12 cellular contexts compared by ENCODE assay signal in genomic region chr11:123122341-123122740, GRCh38.
DNase-seq lines count a peak whose midpoint lies in the region; ATAC-seq, FAIRE-seq and TF ChIP-seq lines count a peak whose summit lies in the region.
"Had no signal": no experiment of that assay in that cellular context is flagged by ENCODE, and none has a peak within 500 bp of the region (broad histone marks: within the 10 kb centered on the region; RNA-seq: fewer than 3 reads in every experiment).

No MANE protein-coding gene starts in this region.

- peak overlapping the region; percentile 60 for H3K4me2 ChIP-seq in A549

- POLR2A ChIA-PET in A549 (lab: Yijun Ruan, JAX) (interaction anchor here (0.9 kb wide), 1 partner anchor 60 kb away, joined by 3 read pairs; the partner anchor contains the start of gene HSPA8), RWPE1 (lab: Yijun Ruan, JAX; ENCODE audit: low non-redundant PET) (no interaction called here)

- peak overlapping the region; percentile 29 to 78 (median 36) for H3K27ac Mint-ChIP-seq in nephron
- no peak overlapping the region for H3K27ac Mint-ChIP-seq in activated naive CD8-positive, alpha-beta T cell treated with anti-CD3 and anti-CD28 coated beads, Interleukin-2, amount 50 U/mL, for 24 hours
- H3K27ac Mint-ChIP-seq: T-helper 1 cell treated with Interleukin-12 subunit alpha and Interleukin-12 subunit beta and Interleukin-4 antibody, amounts not matched to agents 30 μg/mL and 1 μg/mL, for 36 hours had no signal

- 26% methylated on average over 8 of the region's 8 CpGs for WGBS in A549 (ENCODE audit: missing lambda C conversion rate)
- WGBS in esophagus muscularis mucosa = 57% methylated on average over 8 of the region's 8 CpGs

- no peak for TF ChIP-seq RAD21 in A549 (conservative IDR thresholded peaks at IDR 0.05 in 1 of 2, IDR thresholded peaks at IDR 0.05 in 1 of 2)

- no peaks in the 10 kb centered on the region for H3K9me3 Mint-ChIP-seq in nephron
- H3K9me3 Mint-ChIP-seq in activated naive CD8-positive, alpha-beta T cell treated with anti-CD3 and anti-CD28 coated beads, Interleukin-2, amount 50 U/mL, for 24 hours = no peaks in the 10 kb centered on the region
- H3K9me3 Mint-ChIP-seq: T-helper 1 cell treated with Interleukin-12 subunit alpha and Interleukin-12 subunit beta and Interleukin-4 antibody, amounts not matched to agents 30 μg/mL and 1 μg/mL, for 36 hours had no signal

- H3K4me3 Mint-ChIP-seq in nephron = no peak overlapping the region
- H3K4me3 Mint-ChIP-seq in activated naive CD8-positive, alpha-beta T cell treated with anti-CD3 and anti-CD28 coated beads, Interleukin-2, amount 50 U/mL, for 24 hours = no peak overlapping the region
- H3K4me3 Mint-ChIP-seq: T-helper 1 cell treated with Interleukin-12 subunit alpha and Interleukin-12 subunit beta and Interleukin-4 antibody, amounts not matched to agents 30 μg/mL and 1 μg/mL, for 36 hours had no signal

- ATAC-seq in A549 = peak; percentile 70 to 74; a peak in 4 of 6 replicates
- no peak for ATAC-seq in activated naive CD8-positive, alpha-beta T cell treated with anti-CD3 and anti-CD28 coated beads, Interleukin-2, amount 50 U/mL, for 24 hours

- H3K27ac ChIP-seq in A549 (peak overlapping the region; percentile 77 to 78), RWPE1 (peak overlapping the region; percentile 60), esophagus muscularis mucosa (replicated peaks in 1 of 4) (peak overlapping the region; percentile 73 to 82 (median 78))
- H3K27ac ChIP-seq: epithelial cell of prostate had no signal

- TF ChIP-seq POLR2A in A549 (IDR thresholded peaks at IDR 0.05; ENCODE audit: low read length) (no peak), esophagus muscularis mucosa (IDR thresholded peaks at IDR 0.05; ENCODE audit: low read depth) (no peak)

- H3K4me1 ChIP-seq in A549 (peaks cover 31% of the 10 kb centered on the region), esophagus muscularis mucosa (peaks cover 5 to 48% (median 42%) of the 10 kb centered on the region in 4 donors)

- no peak for FAIRE-seq in A549 (lab: Jason Lieb, UNC)

- DNase-seq in A549 (ENCODE audit: low read depth in 1 of 2, low spot score in 1 of 2) (peak in 1 of 2 experiments; percentile 50), RWPE1 (ENCODE audit: low spot score) (no peak), esophagus muscularis mucosa (ENCODE audit: extremely low spot score) (peak; percentile 92), NCI-H2171 (lab: John Stamatoyannopoulos, UW) (no peak)
- no peak for DNase-seq in activated CD4-positive, alpha-beta T cell treated with anti-CD3 and anti-CD28 coated beads, Interleukin-2, amount 50 U/mL, for 1 hour
- no peak for DNase-seq in activated CD4-positive, CD25-positive, alpha-beta regulatory T cell treated with anti-CD3 and anti-CD28 coated beads, Interleukin-2, amount 50 U/mL, for 72 hours
- no peak for DNase-seq in activated naive CD8-positive, alpha-beta T cell treated with anti-CD3 and anti-CD28 coated beads, Interleukin-2, amount 50 U/mL, for 24 hours
- DNase-seq: activated effector memory CD4-positive, alpha-beta T cell treated with Interleukin-2 at 50 U/mL for 16 hours; NCI-H2227 treated with DMSO at 0.1 percent for 48 hours had no signal

- CTCF ChIA-PET in A549 (lab: Yijun Ruan, JAX) = interaction anchor here (1.4 to 3.7 kb wide), 5 partner anchors 11 to 139 kb away, joined by 4 to 18 read pairs (median 6); no protein-coding TSS in a partner anchor
- CTCF ChIA-PET in RWPE1 (lab: Yijun Ruan, JAX) = interaction anchor here (1.1 kb wide), 1 partner anchor 125 kb away, joined by 3 read pairs; no protein-coding TSS in a partner anchor

- H3K4me3 ChIP-seq in A549 = no peak overlapping the region
- no peak overlapping the region for H3K4me3 ChIP-seq in esophagus muscularis mucosa

- H3K4me1 Mint-ChIP-seq in nephron = peaks cover 10% of the 10 kb centered on the region
- H3K4me1 Mint-ChIP-seq in activated naive CD8-positive, alpha-beta T cell treated with anti-CD3 and anti-CD28 coated beads, Interleukin-2, amount 50 U/mL, for 24 hours = peaks cover 6% of the 10 kb centered on the region

- TF ChIP-seq CTCF in A549 (IDR thresholded peaks at IDR 0.05) (no peak), RWPE1 (conservative IDR thresholded peaks at IDR 0.05; ENCODE audit: low read depth) (no peak), esophagus muscularis mucosa (IDR thresholded peaks at IDR 0.05) (no peak), nephron (IDR thresholded peaks at IDR 0.05; ENCODE audit: unreplicated experiment in 3 of 3) (no peak)

- H3K9me3 ChIP-seq in A549 = no peaks in the 10 kb centered on the region
- no peaks in the 10 kb centered on the region for H3K9me3 ChIP-seq in esophagus muscularis mucosa

- H3K27me3 Mint-ChIP-seq in nephron (ENCODE audit: low read depth) = peaks cover 8% of the 10 kb centered on the region
- peaks cover 6% of the 10 kb centered on the region for H3K27me3 Mint-ChIP-seq in activated naive CD8-positive, alpha-beta T cell treated with anti-CD3 and anti-CD28 coated beads, Interleukin-2, amount 50 U/mL, for 24 hours

- H3K27me3 ChIP-seq in esophagus muscularis mucosa = no peaks in the 10 kb centered on the region

- no peaks in the 10 kb centered on the region for H3K36me3 ChIP-seq in esophagus muscularis mucosa

- no peak for TF ChIP-seq EP300 in A549 (IDR thresholded peaks at IDR 0.05)
- peak; percentile 16 for TF ChIP-seq EP300 in esophagus muscularis mucosa (IDR thresholded peaks at IDR 0.05)

- intact Hi-C loops in esophagus muscularis mucosa (cut with DNase I) = loop anchor here (5.0 kb wide), 1 partner anchor 45 kb away; no protein-coding TSS in a partner anchor

- H3K36me3 Mint-ChIP-seq in nephron (ENCODE audit: low read depth) = no peaks in the 10 kb centered on the region
- no peaks in the 10 kb centered on the region for H3K36me3 Mint-ChIP-seq in activated naive CD8-positive, alpha-beta T cell treated with anti-CD3 and anti-CD28 coated beads, Interleukin-2, amount 50 U/mL, for 24 hours (ENCODE audit: low read depth)

TF ChIP-seq in A549, 52 proteins besides CTCF, POLR2A, EP300 and RAD21:
- no peak for TF ChIP-seq USF2 (IDR thresholded peaks at IDR 0.05)
- peak; percentile 68 to 83 for TF ChIP-seq CEBPB (IDR thresholded peaks at IDR 0.05)
